In the genomic region with DNA sequence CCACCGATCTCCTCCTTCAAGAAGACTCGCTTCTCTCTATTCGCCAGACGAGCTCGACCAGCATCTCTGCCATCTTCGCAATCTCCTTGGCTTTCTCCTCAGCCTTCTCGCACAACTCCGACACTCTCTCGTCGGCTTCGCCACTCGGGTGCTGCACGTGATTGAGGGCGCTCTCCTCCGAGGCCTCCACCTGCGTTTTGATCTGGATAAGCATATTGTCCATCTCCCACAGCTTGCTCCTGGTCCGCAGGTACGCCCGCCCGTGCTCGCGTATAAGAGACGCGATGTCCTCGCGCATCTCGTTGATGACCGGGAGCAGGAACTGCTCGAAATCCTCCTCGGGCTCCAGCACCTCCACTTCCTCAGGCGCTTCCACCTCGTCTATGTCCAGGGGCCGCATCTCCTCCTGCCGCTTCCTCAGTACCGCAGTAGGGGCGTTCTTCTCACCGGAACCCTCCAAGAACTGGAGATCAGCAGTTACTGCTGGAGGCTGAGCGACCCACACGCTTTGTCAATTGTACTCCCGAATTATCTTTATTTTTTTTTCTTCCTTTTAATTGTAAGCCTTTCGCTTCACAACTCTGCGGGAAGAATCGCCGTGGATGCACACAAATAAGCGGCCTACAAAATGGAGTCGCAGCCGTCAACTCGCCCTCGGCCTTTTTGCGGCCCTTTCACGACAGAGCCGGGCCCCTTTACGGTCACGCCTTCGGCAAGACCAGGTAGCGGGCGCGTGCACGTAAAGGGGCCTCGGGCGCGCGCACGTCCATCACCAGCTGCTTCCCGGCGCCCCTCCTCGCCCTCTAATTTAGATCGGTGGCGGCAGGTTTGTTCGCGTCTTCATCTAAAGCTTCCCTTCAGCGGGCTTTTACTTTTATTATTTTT, we compare ENCODE assay signal across 1 cellular context.
TF ChIP-seq lines count a peak whose summit lies in the region.

A gene (minus strand): TSS at position 636 of the 885 bp plus-strand sequence. CDS start 236 bp downstream, at position 400.

TF ChIP-seq in HEK293, 187 proteins besides CTCF, POLR2A, EP300 and RAD21 (continued from another document):
- TF ChIP-seq, protein P1, sequence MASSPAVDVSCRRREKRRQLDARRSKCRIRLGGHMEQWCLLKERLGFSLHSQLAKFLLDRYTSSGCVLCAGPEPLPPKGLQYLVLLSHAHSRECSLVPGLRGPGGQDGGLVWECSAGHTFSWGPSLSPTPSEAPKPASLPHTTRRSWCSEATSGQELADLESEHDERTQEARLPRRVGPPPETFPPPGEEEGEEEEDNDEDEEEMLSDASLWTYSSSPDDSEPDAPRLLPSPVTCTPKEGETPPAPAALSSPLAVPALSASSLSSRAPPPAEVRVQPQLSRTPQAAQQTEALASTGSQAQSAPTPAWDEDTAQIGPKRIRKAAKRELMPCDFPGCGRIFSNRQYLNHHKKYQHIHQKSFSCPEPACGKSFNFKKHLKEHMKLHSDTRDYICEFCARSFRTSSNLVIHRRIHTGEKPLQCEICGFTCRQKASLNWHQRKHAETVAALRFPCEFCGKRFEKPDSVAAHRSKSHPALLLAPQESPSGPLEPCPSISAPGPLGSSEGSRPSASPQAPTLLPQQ (tag by site-specific recombination; IDR thresholded peaks at IDR 0.05): 0 out of 2 replicates have a peak, but pooled peaks have one; percentile 4
- TF ChIP-seq ZNF341 (tag by site-specific recombination; IDR thresholded peaks at IDR 0.05; ENCODE audit: low read depth) (no peak), EGR2 (tag by site-specific recombination; IDR thresholded peaks at IDR 0.05; ENCODE audit: low read depth) (0 out of 2 replicates have a peak, but pooled peaks have one; percentile 12), ZFHX2 (tag by site-specific recombination; conservative IDR thresholded peaks at IDR 0.05) (0 out of 2 replicates have a peak, but pooled peaks have one; percentile 16), ZBTB17 (tag by site-specific recombination; IDR thresholded peaks at IDR 0.05) (peak; percentile 76), ZNF501 (tag by site-specific recombination; IDR thresholded peaks at IDR 0.05) (peak; percentile 49; the same call in 1 of the 2 replicates), ZXDB (tag by site-specific recombination; IDR thresholded peaks at IDR 0.05) (peak; percentile 66), ZNF433 (tag by site-specific recombination; IDR thresholded peaks at IDR 0.05; ENCODE audit: low read depth) (no peak), ZNF600 (tag by site-specific recombination; IDR thresholded peaks at IDR 0.05) (peak; percentile 69), SP3 (tag by site-specific recombination; IDR thresholded peaks at IDR 0.05) (peak; percentile 18; the same call in 1 of the 2 replicates), ZNF23 (tag by site-specific recombination; IDR thresholded peaks at IDR 0.05; ENCODE audit: borderline replicate concordance) (no peak)
- TF ChIP-seq, protein P2, sequence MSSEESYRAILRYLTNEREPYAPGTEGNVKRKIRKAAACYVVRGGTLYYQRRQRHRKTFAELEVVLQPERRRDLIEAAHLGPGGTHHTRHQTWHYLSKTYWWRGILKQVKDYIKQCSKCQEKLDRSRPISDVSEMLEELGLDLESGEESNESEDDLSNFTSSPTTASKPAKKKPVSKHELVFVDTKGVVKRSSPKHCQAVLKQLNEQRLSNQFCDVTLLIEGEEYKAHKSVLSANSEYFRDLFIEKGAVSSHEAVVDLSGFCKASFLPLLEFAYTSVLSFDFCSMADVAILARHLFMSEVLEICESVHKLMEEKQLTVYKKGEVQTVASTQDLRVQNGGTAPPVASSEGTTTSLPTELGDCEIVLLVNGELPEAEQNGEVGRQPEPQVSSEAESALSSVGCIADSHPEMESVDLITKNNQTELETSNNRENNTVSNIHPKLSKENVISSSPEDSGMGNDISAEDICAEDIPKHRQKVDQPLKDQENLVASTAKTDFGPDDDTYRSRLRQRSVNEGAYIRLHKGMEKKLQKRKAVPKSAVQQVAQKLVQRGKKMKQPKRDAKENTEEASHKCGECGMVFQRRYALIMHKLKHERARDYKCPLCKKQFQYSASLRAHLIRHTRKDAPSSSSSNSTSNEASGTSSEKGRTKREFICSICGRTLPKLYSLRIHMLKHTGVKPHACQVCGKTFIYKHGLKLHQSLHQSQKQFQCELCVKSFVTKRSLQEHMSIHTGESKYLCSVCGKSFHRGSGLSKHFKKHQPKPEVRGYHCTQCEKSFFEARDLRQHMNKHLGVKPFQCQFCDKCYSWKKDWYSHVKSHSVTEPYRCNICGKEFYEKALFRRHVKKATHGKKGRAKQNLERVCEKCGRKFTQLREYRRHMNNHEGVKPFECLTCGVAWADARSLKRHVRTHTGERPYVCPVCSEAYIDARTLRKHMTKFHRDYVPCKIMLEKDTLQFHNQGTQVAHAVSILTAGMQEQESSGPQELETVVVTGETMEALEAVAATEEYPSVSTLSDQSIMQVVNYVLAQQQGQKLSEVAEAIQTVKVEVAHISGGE (tag by site-specific recombination; conservative IDR thresholded peaks at IDR 0.05; ENCODE audit: low read depth): peak; percentile 75
- TF ChIP-seq, protein P3, sequence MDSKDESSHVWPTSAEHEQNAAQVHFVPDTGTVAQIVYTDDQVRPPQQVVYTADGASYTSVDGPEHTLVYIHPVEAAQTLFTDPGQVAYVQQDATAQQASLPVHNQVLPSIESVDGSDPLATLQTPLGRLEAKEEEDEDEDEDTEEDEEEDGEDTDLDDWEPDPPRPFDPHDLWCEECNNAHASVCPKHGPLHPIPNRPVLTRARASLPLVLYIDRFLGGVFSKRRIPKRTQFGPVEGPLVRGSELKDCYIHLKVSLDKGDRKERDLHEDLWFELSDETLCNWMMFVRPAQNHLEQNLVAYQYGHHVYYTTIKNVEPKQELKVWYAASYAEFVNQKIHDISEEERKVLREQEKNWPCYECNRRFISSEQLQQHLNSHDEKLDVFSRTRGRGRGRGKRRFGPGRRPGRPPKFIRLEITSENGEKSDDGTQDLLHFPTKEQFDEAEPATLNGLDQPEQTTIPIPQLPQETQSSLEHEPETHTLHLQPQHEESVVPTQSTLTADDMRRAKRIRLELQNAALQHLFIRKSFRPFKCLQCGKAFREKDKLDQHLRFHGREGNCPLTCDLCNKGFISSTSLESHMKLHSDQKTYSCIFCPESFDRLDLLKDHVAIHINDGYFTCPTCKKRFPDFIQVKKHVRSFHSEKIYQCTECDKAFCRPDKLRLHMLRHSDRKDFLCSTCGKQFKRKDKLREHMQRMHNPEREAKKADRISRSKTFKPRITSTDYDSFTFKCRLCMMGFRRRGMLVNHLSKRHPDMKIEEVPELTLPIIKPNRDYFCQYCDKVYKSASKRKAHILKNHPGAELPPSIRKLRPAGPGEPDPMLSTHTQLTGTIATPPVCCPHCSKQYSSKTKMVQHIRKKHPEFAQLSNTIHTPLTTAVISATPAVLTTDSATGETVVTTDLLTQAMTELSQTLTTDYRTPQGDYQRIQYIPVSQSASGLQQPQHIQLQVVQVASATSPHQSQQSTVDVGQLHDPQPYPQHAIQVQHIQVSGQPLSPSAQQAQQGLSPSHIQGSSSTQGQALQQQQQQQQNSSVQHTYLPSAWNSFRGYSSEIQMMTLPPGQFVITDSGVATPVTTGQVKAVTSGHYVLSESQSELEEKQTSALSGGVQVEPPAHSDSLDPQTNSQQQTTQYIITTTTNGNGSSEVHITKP (tag by site-specific recombination; IDR thresholded peaks at IDR 0.05): peak; percentile 87
- TF ChIP-seq, protein P4, sequence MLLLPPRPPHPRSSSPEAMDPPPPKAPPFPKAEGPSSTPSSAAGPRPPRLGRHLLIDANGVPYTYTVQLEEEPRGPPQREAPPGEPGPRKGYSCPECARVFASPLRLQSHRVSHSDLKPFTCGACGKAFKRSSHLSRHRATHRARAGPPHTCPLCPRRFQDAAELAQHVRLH (tag by site-specific recombination; IDR thresholded peaks at IDR 0.05): peak; percentile 71; the same call in 1 of the 2 replicates
- TF ChIP-seq, protein P5, sequence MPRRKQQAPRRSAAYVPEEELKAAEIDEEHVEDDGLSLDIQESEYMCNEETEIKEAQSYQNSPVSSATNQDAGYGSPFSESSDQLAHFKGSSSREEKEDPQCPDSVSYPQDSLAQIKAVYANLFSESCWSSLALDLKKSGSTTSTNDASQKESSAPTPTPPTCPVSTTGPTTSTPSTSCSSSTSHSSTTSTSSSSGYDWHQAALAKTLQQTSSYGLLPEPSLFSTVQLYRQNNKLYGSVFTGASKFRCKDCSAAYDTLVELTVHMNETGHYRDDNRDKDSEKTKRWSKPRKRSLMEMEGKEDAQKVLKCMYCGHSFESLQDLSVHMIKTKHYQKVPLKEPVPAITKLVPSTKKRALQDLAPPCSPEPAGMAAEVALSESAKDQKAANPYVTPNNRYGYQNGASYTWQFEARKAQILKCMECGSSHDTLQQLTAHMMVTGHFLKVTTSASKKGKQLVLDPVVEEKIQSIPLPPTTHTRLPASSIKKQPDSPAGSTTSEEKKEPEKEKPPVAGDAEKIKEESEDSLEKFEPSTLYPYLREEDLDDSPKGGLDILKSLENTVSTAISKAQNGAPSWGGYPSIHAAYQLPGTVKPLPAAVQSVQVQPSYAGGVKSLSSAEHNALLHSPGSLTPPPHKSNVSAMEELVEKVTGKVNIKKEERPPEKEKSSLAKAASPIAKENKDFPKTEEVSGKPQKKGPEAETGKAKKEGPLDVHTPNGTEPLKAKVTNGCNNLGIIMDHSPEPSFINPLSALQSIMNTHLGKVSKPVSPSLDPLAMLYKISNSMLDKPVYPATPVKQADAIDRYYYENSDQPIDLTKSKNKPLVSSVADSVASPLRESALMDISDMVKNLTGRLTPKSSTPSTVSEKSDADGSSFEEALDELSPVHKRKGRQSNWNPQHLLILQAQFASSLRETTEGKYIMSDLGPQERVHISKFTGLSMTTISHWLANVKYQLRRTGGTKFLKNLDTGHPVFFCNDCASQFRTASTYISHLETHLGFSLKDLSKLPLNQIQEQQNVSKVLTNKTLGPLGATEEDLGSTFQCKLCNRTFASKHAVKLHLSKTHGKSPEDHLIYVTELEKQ (tag by site-specific recombination; IDR thresholded peaks at IDR 0.05; ENCODE audit: borderline replicate concordance): no peak
- TF ChIP-seq, protein P6, sequence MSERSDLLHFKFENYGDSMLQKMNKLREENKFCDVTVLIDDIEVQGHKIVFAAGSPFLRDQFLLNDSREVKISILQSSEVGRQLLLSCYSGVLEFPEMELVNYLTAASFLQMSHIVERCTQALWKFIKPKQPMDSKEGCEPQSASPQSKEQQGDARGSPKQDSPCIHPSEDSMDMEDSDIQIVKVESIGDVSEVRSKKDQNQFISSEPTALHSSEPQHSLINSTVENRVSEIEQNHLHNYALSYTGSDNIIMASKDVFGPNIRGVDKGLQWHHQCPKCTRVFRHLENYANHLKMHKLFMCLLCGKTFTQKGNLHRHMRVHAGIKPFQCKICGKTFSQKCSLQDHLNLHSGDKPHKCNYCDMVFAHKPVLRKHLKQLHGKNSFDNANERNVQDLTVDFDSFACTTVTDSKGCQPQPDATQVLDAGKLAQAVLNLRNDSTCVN (tag by site-specific recombination; optimal IDR thresholded peaks at IDR 0.05): peak; percentile 89
